ENCODE assay signal across 1 cellular context in the genomic region with DNA sequence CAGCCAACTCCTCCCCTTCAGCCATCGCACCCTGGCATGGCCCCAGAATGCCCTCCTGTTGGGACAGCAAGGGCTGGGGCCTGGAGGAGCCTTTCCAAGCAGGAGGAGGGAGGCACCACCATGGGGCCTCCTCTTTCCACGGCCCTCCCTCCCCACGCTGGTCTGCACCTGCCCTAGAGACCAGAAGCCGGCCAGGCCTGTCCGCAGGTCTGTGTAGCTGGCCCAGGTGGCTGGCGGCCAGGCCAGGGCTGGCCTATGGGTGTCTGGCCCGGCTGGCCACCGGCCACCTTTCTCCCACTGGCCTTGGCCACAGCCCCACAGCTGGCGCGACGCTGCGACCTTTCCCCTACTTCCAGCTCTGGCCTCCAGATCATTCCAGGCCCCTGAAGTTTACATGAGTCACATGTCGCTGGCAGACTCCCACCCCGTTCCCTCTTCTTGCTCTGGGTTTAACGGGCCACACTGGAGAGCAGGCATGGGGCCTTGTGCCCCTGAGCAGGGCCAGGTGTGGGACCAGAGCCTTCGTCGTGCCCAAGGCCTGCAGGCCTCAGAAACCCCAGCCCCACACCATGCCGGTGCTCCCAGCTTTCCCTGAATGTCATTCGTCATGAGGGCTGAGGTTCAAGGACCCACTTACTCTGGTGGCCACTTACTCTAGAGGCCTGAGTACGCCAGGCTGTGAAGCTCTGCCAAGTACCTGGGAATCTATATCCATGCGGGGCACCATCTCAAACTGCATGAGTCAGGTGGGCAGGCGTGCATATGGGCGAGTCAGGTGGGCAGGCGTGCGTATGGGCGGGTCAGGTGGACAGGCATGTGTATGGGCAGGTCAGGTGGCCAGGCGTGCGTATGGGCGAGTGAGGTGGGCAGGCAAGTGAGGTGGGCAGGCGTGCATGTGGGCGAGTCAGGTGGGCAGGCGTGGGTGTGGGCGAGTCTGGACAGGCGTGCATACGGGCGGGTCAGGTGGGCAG.
TF ChIP-seq lines count a peak whose summit lies in the region.

No MANE protein-coding gene starts in this region.

TF ChIP-seq in GM23338, 12 proteins besides CTCF, POLR2A, EP300 and RAD21 (continued from another document):
- TF ChIP-seq, protein P1, sequence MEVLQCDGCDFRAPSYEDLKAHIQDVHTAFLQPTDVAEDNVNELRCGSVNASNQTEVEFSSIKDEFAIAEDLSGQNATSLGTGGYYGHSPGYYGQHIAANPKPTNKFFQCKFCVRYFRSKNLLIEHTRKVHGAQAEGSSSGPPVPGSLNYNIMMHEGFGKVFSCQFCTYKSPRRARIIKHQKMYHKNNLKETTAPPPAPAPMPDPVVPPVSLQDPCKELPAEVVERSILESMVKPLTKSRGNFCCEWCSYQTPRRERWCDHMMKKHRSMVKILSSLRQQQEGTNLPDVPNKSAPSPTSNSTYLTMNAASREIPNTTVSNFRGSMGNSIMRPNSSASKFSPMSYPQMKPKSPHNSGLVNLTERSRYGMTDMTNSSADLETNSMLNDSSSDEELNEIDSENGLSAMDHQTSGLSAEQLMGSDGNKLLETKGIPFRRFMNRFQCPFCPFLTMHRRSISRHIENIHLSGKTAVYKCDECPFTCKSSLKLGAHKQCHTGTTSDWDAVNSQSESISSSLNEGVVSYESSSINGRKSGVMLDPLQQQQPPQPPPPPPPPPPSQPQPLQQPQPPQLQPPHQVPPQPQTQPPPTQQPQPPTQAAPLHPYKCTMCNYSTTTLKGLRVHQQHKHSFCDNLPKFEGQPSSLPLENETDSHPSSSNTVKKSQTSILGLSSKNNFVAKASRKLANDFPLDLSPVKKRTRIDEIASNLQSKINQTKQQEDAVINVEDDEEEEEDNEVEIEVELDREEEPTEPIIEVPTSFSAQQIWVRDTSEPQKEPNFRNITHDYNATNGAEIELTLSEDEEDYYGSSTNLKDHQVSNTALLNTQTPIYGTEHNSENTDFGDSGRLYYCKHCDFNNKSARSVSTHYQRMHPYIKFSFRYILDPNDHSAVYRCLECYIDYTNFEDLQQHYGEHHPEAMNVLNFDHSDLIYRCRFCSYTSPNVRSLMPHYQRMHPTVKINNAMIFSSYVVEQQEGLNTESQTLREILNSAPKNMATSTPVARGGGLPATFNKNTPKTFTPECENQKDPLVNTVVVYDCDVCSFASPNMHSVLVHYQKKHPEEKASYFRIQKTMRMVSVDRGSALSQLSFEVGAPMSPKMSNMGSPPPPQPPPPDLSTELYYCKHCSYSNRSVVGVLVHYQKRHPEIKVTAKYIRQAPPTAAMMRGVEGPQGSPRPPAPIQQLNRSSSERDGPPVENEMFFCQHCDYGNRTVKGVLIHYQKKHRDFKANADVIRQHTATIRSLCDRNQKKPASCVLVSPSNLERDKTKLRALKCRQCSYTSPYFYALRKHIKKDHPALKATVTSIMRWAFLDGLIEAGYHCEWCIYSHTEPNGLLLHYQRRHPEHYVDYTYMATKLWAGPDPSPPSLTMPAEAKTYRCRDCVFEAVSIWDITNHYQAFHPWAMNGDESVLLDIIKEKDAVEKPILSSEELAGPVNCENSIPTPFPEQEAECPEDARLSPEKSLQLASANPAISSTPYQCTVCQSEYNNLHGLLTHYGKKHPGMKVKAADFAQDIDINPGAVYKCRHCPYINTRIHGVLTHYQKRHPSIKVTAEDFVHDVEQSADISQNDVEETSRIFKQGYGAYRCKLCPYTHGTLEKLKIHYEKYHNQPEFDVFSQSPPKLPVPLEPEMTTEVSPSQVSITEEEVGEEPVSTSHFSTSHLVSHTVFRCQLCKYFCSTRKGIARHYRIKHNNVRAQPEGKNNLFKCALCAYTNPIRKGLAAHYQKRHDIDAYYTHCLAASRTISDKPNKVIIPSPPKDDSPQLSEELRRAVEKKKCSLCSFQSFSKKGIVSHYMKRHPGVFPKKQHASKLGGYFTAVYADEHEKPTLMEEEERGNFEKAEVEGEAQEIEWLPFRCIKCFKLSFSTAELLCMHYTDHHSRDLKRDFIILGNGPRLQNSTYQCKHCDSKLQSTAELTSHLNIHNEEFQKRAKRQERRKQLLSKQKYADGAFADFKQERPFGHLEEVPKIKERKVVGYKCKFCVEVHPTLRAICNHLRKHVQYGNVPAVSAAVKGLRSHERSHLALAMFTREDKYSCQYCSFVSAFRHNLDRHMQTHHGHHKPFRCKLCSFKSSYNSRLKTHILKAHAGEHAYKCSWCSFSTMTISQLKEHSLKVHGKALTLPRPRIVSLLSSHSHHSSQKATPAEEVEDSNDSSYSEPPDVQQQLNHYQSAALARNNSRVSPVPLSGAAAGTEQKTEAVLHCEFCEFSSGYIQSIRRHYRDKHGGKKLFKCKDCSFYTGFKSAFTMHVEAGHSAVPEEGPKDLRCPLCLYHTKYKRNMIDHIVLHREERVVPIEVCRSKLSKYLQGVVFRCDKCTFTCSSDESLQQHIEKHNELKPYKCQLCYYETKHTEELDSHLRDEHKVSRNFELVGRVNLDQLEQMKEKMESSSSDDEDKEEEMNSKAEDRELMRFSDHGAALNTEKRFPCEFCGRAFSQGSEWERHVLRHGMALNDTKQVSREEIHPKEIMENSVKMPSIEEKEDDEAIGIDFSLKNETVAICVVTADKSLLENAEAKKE (CRISPR knock-in tag; IDR thresholded peaks at IDR 0.05): no peak
- TF ChIP-seq ZNF331 (CRISPR knock-in tag; IDR thresholded peaks at IDR 0.05; ENCODE audit: low read depth): no peak
- no peak for TF ChIP-seq STAT1 (IDR thresholded peaks at IDR 0.05; ENCODE audit: unreplicated experiment)
- no peak for TF ChIP-seq POLR2AphosphoS5 (IDR thresholded peaks at IDR 0.05; ENCODE audit: low read depth)
- no peak for TF ChIP-seq ZNF114 (CRISPR knock-in tag; IDR thresholded peaks at IDR 0.05)
- TF ChIP-seq, protein P2, sequence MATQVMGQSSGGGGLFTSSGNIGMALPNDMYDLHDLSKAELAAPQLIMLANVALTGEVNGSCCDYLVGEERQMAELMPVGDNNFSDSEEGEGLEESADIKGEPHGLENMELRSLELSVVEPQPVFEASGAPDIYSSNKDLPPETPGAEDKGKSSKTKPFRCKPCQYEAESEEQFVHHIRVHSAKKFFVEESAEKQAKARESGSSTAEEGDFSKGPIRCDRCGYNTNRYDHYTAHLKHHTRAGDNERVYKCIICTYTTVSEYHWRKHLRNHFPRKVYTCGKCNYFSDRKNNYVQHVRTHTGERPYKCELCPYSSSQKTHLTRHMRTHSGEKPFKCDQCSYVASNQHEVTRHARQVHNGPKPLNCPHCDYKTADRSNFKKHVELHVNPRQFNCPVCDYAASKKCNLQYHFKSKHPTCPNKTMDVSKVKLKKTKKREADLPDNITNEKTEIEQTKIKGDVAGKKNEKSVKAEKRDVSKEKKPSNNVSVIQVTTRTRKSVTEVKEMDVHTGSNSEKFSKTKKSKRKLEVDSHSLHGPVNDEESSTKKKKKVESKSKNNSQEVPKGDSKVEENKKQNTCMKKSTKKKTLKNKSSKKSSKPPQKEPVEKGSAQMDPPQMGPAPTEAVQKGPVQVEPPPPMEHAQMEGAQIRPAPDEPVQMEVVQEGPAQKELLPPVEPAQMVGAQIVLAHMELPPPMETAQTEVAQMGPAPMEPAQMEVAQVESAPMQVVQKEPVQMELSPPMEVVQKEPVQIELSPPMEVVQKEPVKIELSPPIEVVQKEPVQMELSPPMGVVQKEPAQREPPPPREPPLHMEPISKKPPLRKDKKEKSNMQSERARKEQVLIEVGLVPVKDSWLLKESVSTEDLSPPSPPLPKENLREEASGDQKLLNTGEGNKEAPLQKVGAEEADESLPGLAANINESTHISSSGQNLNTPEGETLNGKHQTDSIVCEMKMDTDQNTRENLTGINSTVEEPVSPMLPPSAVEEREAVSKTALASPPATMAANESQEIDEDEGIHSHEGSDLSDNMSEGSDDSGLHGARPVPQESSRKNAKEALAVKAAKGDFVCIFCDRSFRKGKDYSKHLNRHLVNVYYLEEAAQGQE (IDR thresholded peaks at IDR 0.05; ENCODE audit: unreplicated experiment): no peak
- no peak for TF ChIP-seq EZH2 (IDR thresholded peaks at IDR 0.05; ENCODE audit: low read depth, unreplicated experiment)
- TF ChIP-seq NANOG (IDR thresholded peaks at IDR 0.05; ENCODE audit: borderline replicate concordance): no peak
